In genomic region chr4:164134388-164134787, GRCh38 we compare ENCODE assay signal across 28 cellular contexts.
DNase-seq lines count a peak whose midpoint lies in the region; ATAC-seq, FAIRE-seq and TF ChIP-seq lines count a peak whose summit lies in the region.
"Had no signal": no experiment of that assay in that cellular context is flagged by ENCODE, and none has a peak within 500 bp of the region (broad histone marks: within the 10 kb centered on the region; RNA-seq: fewer than 3 reads in every experiment).

No MANE protein-coding gene starts in this region.

- TF ChIP-seq CTCF in HepG2 (CRISPR knock-in tag; IDR thresholded peaks at IDR 0.05) (no peak), right lobe of liver (IDR thresholded peaks at IDR 0.05) (no peak), astrocyte (IDR thresholded peaks at IDR 0.05; ENCODE audit: insufficient read depth, low read depth, low read length) (no peak)

- POLR2A ChIA-PET in HepG2 (lab: Yijun Ruan, JAX), result no interaction called here
- POLR2A ChIA-PET in activated CD4-positive, alpha-beta memory T cell treated with anti-CD3 and anti-CD28 coated beads, Interleukin-2, amount 10 ng/mL, durations not matched to agents 7 days and 5 days (lab: Charles Lee), result no interaction called here

- H3K36me3 Mint-ChIP-seq in astrocyte (ENCODE audit: low read depth, unreplicated experiment), result no peaks in the 10 kb centered on the region
- no peaks in the 10 kb centered on the region for H3K36me3 Mint-ChIP-seq in activated CD4-positive, alpha-beta memory T cell treated with anti-CD3 and anti-CD28 coated beads, Interleukin-2, amount 10 ng/mL, durations not matched to agents 7 days and 5 days (ENCODE audit: low read depth)
- H3K36me3 Mint-ChIP-seq: CD14-positive monocyte; CD4-positive, alpha-beta memory T cell; CD4-positive, CD25-positive, alpha-beta regulatory T cell; CD8-positive, alpha-beta memory T cell had no signal

- no peak overlapping the region for H3K4me3 Mint-ChIP-seq in astrocyte (ENCODE audit: unreplicated experiment)
- H3K4me3 Mint-ChIP-seq in activated CD4-positive, alpha-beta memory T cell treated with anti-CD3 and anti-CD28 coated beads, Interleukin-2, amount 10 ng/mL, durations not matched to agents 7 days and 5 days, result no peak overlapping the region
- H3K4me3 Mint-ChIP-seq: CD14-positive monocyte; CD4-positive, alpha-beta memory T cell; CD4-positive, CD25-positive, alpha-beta regulatory T cell; CD8-positive, alpha-beta memory T cell had no signal

- no peaks in the 10 kb centered on the region for H3K36me3 ChIP-seq in HepG2 (replicated peaks in 1 of 2; ENCODE audit: control insufficient read depth in 1 of 2, insufficient read depth in 2 of 2, low read length in 2 of 2)
- H3K36me3 ChIP-seq in right lobe of liver, result no peaks in the 10 kb centered on the region
- H3K36me3 ChIP-seq in astrocyte (ENCODE audit: insufficient read depth, low read length), result no peaks in the 10 kb centered on the region
- H3K36me3 ChIP-seq: BE2C, BLaER1 had no signal

- TF ChIP-seq RAD21 in HepG2 (CRISPR knock-in tag; IDR thresholded peaks at IDR 0.05), result no peak

- H3K4me1 ChIP-seq in HepG2 (ENCODE audit: insufficient read depth, low read length) (no peaks in the 10 kb centered on the region), right lobe of liver (no peaks in the 10 kb centered on the region), astrocyte (ENCODE audit: insufficient read depth, low read length) (no peaks in the 10 kb centered on the region)
- H3K4me1 ChIP-seq: A549, BE2C, BLaER1 had no signal

- peak overlapping the region; percentile 4 for H3K27ac Mint-ChIP-seq in astrocyte (ENCODE audit: unreplicated experiment)
- no peak overlapping the region for H3K27ac Mint-ChIP-seq in activated CD4-positive, alpha-beta memory T cell treated with anti-CD3 and anti-CD28 coated beads, Interleukin-2, amount 10 ng/mL, durations not matched to agents 7 days and 5 days
- H3K27ac Mint-ChIP-seq: CD14-positive monocyte; CD4-positive, alpha-beta memory T cell; CD4-positive, CD25-positive, alpha-beta regulatory T cell; CD8-positive, alpha-beta memory T cell had no signal

- H3K9me3 ChIP-seq in HepG2 (ENCODE audit: low read length) (no peaks in the 10 kb centered on the region), right lobe of liver (no peaks in the 10 kb centered on the region), astrocyte (ENCODE audit: insufficient read depth, low read depth, low read length) (no peaks in the 10 kb centered on the region)
- H3K9me3 ChIP-seq: A549, BE2C, BLaER1 had no signal

- no peak for DNase-seq in HepG2 (ENCODE audit: low spot score)
- no peak for DNase-seq in right lobe of liver
- DNase-seq in OCI-M1 (lab: John Stamatoyannopoulos, UW), result peak; percentile 34
- peak; percentile 0 for DNase-seq in astrocyte (ENCODE audit: low read depth)
- no peak for DNase-seq in NCI-H1417 treated with DMSO at 0.1 percent for 48 hours (lab: John Stamatoyannopoulos, UW)
- DNase-seq in stimulated activated CD4-positive, alpha-beta T cell treated with anti-CD3 and anti-CD28 coated beads, Interleukin-4, amount 100 ng/mL, for 1 hour, result no peak
- no peak for DNase-seq in activated CD4-positive, alpha-beta memory T cell treated with anti-CD3 and anti-CD28 coated beads, Interleukin-2, amount 10 ng/mL, durations not matched to agents 7 days and 5 days
- DNase-seq: ACHN; BE2C; C1 segment of cervical spinal cord; CD4-positive, alpha-beta memory T cell; CD4-positive, CD25-positive, alpha-beta regulatory T cell; CD8-positive, alpha-beta memory T cell; COR-L47; DMS 273 treated with DMSO at 0.1 percent for 48 hours; DMS153; DMS53; DMS79; DND-41; EL; GDM1 had no signal

- ATAC-seq in HepG2 (no peak), right lobe of liver (no peak)
- ATAC-seq: A549, GM12878 had no signal

- TF ChIP-seq POLR2A in HepG2 (IDR thresholded peaks at IDR 0.05; ENCODE audit: insufficient read depth in 1 of 2, low read depth in 2 of 2, low read length in 2 of 2), result no peak
- TF ChIP-seq POLR2A in right lobe of liver (IDR thresholded peaks at IDR 0.05), result no peak

- peaks cover 13% of the 10 kb centered on the region for H3K4me1 Mint-ChIP-seq in astrocyte (ENCODE audit: low read depth, unreplicated experiment)
- no peaks in the 10 kb centered on the region for H3K4me1 Mint-ChIP-seq in activated CD4-positive, alpha-beta memory T cell treated with anti-CD3 and anti-CD28 coated beads, Interleukin-2, amount 10 ng/mL, durations not matched to agents 7 days and 5 days
- H3K4me1 Mint-ChIP-seq: CD14-positive monocyte; CD4-positive, CD25-positive, alpha-beta regulatory T cell; CD8-positive, alpha-beta memory T cell had no signal

- no peak for FAIRE-seq in HepG2 (lab: Jason Lieb, UNC)
- no peak for FAIRE-seq in astrocyte (lab: Jason Lieb, UNC)
- FAIRE-seq: A549, GM12878, GM12892, GM18507 had no signal

- H3K27ac ChIP-seq in HepG2 (ENCODE audit: extremely low read length, insufficient read depth, low read length), result no peak overlapping the region
- H3K27ac ChIP-seq in right lobe of liver, result no peak overlapping the region
- H3K27ac ChIP-seq in astrocyte (ENCODE audit: low read depth, low read length), result no peak overlapping the region
- H3K27ac ChIP-seq: 22Rv1, A549, BLaER1 had no signal

- intact Hi-C loops in HepG2 (cut with micrococcal nuclease; ENCODE audit: unreplicated experiment) (no loop called here), right lobe of liver (cut with DNase I) (no loop called here)

- H3K9me3 Mint-ChIP-seq in astrocyte (ENCODE audit: unreplicated experiment), result no peaks in the 10 kb centered on the region
- no peaks in the 10 kb centered on the region for H3K9me3 Mint-ChIP-seq in activated CD4-positive, alpha-beta memory T cell treated with anti-CD3 and anti-CD28 coated beads, Interleukin-2, amount 10 ng/mL, durations not matched to agents 7 days and 5 days

- H3K79me2 ChIP-seq in HepG2 (ENCODE audit: insufficient read depth, low read length), result no peaks in the 10 kb centered on the region
- H3K79me2 ChIP-seq in astrocyte (ENCODE audit: insufficient read depth, low read length), result no peaks in the 10 kb centered on the region

- CTCF ChIA-PET in HepG2 (lab: Yijun Ruan, JAX; ENCODE audit: low intra/inter-chr PET ratio, low total read pairs), result no interaction called here
- CTCF ChIA-PET in activated CD4-positive, alpha-beta memory T cell treated with anti-CD3 and anti-CD28 coated beads, Interleukin-2, amount 10 ng/mL, durations not matched to agents 7 days and 5 days (lab: Charles Lee), result no interaction called here

- H2AFZ ChIP-seq in HepG2 (ENCODE audit: low read length), result no peak overlapping the region
- no peak overlapping the region for H2AFZ ChIP-seq in astrocyte (ENCODE audit: low read depth, low read length)

- BruUV-seq in HepG2 (replicated peaks; lab: Mats Ljungman, UMichigan), result no TSS peak

- H3K27me3 Mint-ChIP-seq in astrocyte (ENCODE audit: low read depth, unreplicated experiment), result no peaks in the 10 kb centered on the region
- H3K27me3 Mint-ChIP-seq in activated CD4-positive, alpha-beta memory T cell treated with anti-CD3 and anti-CD28 coated beads, Interleukin-2, amount 10 ng/mL, durations not matched to agents 7 days and 5 days, result no peaks in the 10 kb centered on the region
- H3K27me3 Mint-ChIP-seq: CD4-positive, alpha-beta memory T cell; CD4-positive, CD25-positive, alpha-beta regulatory T cell; CD8-positive, alpha-beta memory T cell had no signal

- in situ Hi-C loops in HepG2 (cut with HindIII; ENCODE audit: extremely low pct_ligation_motif_present, low pct_unique_long_range_greater_than_20kb), result no loop called here

- 0% methylated on average over 2 of the region's 2 CpGs for WGBS in HepG2 (ENCODE audit: low lambda C conversion rate)
- WGBS in right lobe of liver (ENCODE audit: insufficient coverage, low coverage, low lambda C conversion rate, missing lambda C conversion rate), result 37% methylated on average over 2 of the region's 2 CpGs

- H3K4me2 ChIP-seq in HepG2 (ENCODE audit: low read depth, low read length) (no peak overlapping the region), astrocyte (ENCODE audit: low read length) (no peak overlapping the region)
- H3K4me2 ChIP-seq: A549, BLaER1 had no signal

- H3K27me3 ChIP-seq in HepG2 (ENCODE audit: control insufficient read depth in 1 of 2, insufficient read depth in 2 of 2, low read length in 2 of 2) (no peaks in the 10 kb centered on the region), right lobe of liver (no peaks in the 10 kb centered on the region), astrocyte (ENCODE audit: insufficient read depth, low read length) (no peaks in the 10 kb centered on the region)
- H3K27me3 ChIP-seq: BE2C, BLaER1 had no signal

- TF ChIP-seq EP300 in HepG2 (IDR thresholded peaks at IDR 0.05; ENCODE audit: low read depth in 2 of 2, low read length in 2 of 2) (no peak), HepG2 (CRISPR knock-in tag; IDR thresholded peaks at IDR 0.05; ENCODE audit: borderline replicate concordance) (no peak)

- H3K4me3 ChIP-seq in HepG2 (replicated peaks in 1 of 3; ENCODE audit: insufficient read depth in 1 of 3, low read depth in 2 of 3, low read length in 3 of 3), result no peak overlapping the region
- no peak overlapping the region for H3K4me3 ChIP-seq in right lobe of liver
- H3K4me3 ChIP-seq in astrocyte (ENCODE audit: insufficient read depth, low read depth, low read length), result no peak overlapping the region
- H3K4me3 ChIP-seq: A549, BLaER1, GM12878 had no signal

- H3K9ac ChIP-seq in HepG2 (ENCODE audit: insufficient read depth, low read depth, low read length) (no peak overlapping the region), astrocyte (ENCODE audit: low read length) (no peak overlapping the region)
- H3K9ac ChIP-seq: BLaER1 had no signal

- no peaks in the 10 kb centered on the region for H4K20me1 ChIP-seq in HepG2 (ENCODE audit: insufficient read depth, low read length)
- no peaks in the 10 kb centered on the region for H4K20me1 ChIP-seq in astrocyte (ENCODE audit: insufficient read depth, low read length)
- H4K20me1 ChIP-seq: BLaER1 had no signal

TF ChIP-seq in HepG2, 621 proteins besides CTCF, POLR2A, EP300 and RAD21:
- TF ChIP-seq SMAD3 (CRISPR knock-in tag; IDR thresholded peaks at IDR 0.05) (no peak), CREB1 (IDR thresholded peaks at IDR 0.05) (peak; percentile 81), CREB1 (CRISPR knock-in tag; IDR thresholded peaks at IDR 0.05) (no peak)

Comparison
In these comparisons a context has a peak if more than half of its experiments do, and no peak if none do; other contexts are left out.
1. DNase-seq: peak in OCI-M1 (single experiment) and astrocyte (single experiment); none in HepG2 (single experiment), right lobe of liver (0 of 3), NCI-H1417 treated with DMSO at 0.1 percent for 48 hours (single experiment), stimulated activated CD4-positive, alpha-beta T cell treated with anti-CD3 and anti-CD28 coated beads, Interleukin-4, amount 100 ng/mL, for 1 hour (single experiment) and activated CD4-positive, alpha-beta memory T cell treated with anti-CD3 and anti-CD28 coated beads, Interleukin-2, amount 10 ng/mL, durations not matched to agents 7 days and 5 days (single experiment).